8 cellular contexts compared by ENCODE assay signal in the genomic region with DNA sequence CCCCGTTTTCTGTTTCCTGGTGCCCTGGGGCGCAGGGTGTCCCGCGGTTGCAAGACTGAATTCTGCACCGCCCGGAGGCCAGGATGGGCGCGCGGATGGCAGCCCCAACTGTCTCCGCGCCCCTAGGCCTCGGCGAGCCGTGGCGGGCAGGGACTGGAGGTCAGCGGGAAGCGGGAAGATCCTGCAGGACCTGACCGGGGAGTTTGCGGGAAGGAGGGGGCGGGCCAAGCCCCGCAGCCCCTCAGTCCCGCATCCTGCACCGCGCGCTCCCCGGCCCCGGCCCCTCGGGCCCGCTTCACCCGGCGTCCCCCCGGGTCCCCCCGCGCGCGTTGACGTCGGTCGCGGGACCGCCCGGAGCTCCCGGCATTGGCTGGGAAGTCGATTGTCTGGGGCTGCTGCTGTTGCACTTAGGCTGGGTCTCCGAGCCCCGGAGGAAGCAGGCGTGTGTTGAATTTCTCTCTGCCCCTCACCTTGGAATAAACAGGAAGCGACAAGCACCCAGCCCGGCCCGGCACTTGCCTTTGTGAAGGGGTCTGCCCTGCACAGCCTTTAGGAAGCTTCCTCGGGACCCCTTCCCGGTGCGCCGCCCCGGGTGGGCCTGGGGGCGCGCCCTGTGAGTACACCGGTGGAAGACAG. TPM values are rescaled to one million over a fixed set of nuclear protein-coding genes. Genes with fewer than 3 reads are reported as not detected.
DNase-seq lines count a peak whose midpoint lies in the region; ATAC-seq and TF ChIP-seq lines count a peak whose summit lies in the region.

A gene (plus strand): TSS at position 385 of the 636 bp plus-strand sequence.

- H2AK9ac ChIP-seq in IMR-90 (replicated peaks; ENCODE audit: low read depth, low read length, poor library complexity) = no peak within 1 kb of the TSS

- no peak within 1 kb of the TSS for H3K4ac ChIP-seq in IMR-90 (ENCODE audit: low read depth, low read length)

- H2AK5ac ChIP-seq in IMR-90 (ENCODE audit: low read depth, low read length) = no peak within 1 kb of the TSS

- H4K5ac ChIP-seq in IMR-90 (ENCODE audit: low read depth, low read length) = no peak within 1 kb of the TSS

- H3K23ac ChIP-seq in IMR-90 (ENCODE audit: low read depth, low read length) = no peak within 1 kb of the TSS

- dilution Hi-C loops in IMR-90 (cut with HindIII; ENCODE audit: low sequenced_read_pairs, unreplicated experiment) = no loop called here

- H3K27ac ChIP-seq in IMR-90 (ENCODE audit: insufficient read depth, low read length) = no peak within 1 kb of the TSS

- peak within 1 kb of the TSS; percentile 77 for H2AFZ ChIP-seq in IMR-90 (replicated peaks; ENCODE audit: low read length, poor library complexity)

- WGBS in IMR-90 (ENCODE audit: extremely low coverage in 2 of 2, insufficient read length in 1 of 2), 2 experiments = 3% methylated on average over 19 of the region's 58 CpGs; no CpG with 5 or more reads in 1 of the 2 experiments

- H3K9ac ChIP-seq in IMR-90 (ENCODE audit: low read depth, low read length) = no peak within 1 kb of the TSS

- intact Hi-C loops in IMR-90 (cut with micrococcal nuclease) = no loop called here
- intact Hi-C loops in activated CD4-positive, alpha-beta T cell treated with anti-CD3 and anti-CD28 coated beads, Interleukin-2, amount 10 ng/mL, durations not matched to agents 24 days and 14 days (cut with micrococcal nuclease) = loop anchor here (1.0 to 5.0 kb wide), 3 partner anchors 215 to 284 kb away; a partner anchor contains a TSS

- no TSS peak for BruUV-seq in IMR-90 (replicated peaks; lab: Mats Ljungman, UMichigan)

- no peak within 1 kb of the TSS for H2BK120ac ChIP-seq in IMR-90 (ENCODE audit: low read depth, low read length)

- H3K14ac ChIP-seq in IMR-90 (replicated peaks; ENCODE audit: low read depth, low read length) = no peak within 1 kb of the TSS

- H3K36me3 Mint-ChIP-seq in activated CD4-positive, alpha-beta T cell treated with anti-CD3 and anti-CD28 coated beads, Interleukin-2, amount 10 ng/mL, durations not matched to agents 24 days and 14 days (ENCODE audit: low read depth) = peaks cover 4% of the 10 kb centered on the region
- H3K36me3 Mint-ChIP-seq in mesothelial cell of epicardium = no peaks in the 10 kb centered on the region

- TF ChIP-seq RAD21 in IMR-90 (IDR thresholded peaks at IDR 0.05; ENCODE audit: low read length) = no peak

- H3K9me3 Mint-ChIP-seq in activated CD4-positive, alpha-beta T cell treated with anti-CD3 and anti-CD28 coated beads, Interleukin-2, amount 10 ng/mL, durations not matched to agents 24 days and 14 days = no peaks in the 10 kb centered on the region
- H3K9me3 Mint-ChIP-seq in mesothelial cell of epicardium = no peaks in the 10 kb centered on the region

- no peak within 1 kb of the TSS for H4K8ac ChIP-seq in IMR-90 (ENCODE audit: low read depth in 2 of 2, low read length in 2 of 2)

- TF ChIP-seq POLR2A in IMR-90 (IDR thresholded peaks at IDR 0.05; ENCODE audit: low read depth, low read length) = no peak

- no peaks in the 10 kb centered on the region for H3K36me3 ChIP-seq in IMR-90 (ENCODE audit: control insufficient read depth, insufficient read depth, low read length)

- peak within 1 kb of the TSS; percentile 49 for H3K27ac Mint-ChIP-seq in activated CD4-positive, alpha-beta T cell treated with anti-CD3 and anti-CD28 coated beads, Interleukin-2, amount 10 ng/mL, durations not matched to agents 24 days and 14 days
- H3K27ac Mint-ChIP-seq in mesothelial cell of epicardium = no peak within 1 kb of the TSS

- in situ Hi-C loops in IMR-90 (cut with MboI; ENCODE audit: low sequenced_read_pairs) = no loop called here

- CTCF ChIA-PET in IMR-90 (lab: Yijun Ruan, JAX) = no interaction called here

- TF ChIP-seq CTCF in AG09309 (IDR thresholded peaks at IDR 0.05; ENCODE audit: control insufficient read depth, insufficient read depth, low read depth, low read length, missing control alignments) (no peak), IMR-90 (conservative IDR thresholded peaks at IDR 0.05; ENCODE audit: low read depth, low read length) (no peak), mesothelial cell of epicardium (IDR thresholded peaks at IDR 0.05; ENCODE audit: unreplicated experiment) (no peak)

- no peaks in the 10 kb centered on the region for H3K79me1 ChIP-seq in IMR-90 (ENCODE audit: low read depth in 1 of 2, low read length in 2 of 2)

- peaks cover 55% of the 10 kb centered on the region for H3K27me3 ChIP-seq in IMR-90 (ENCODE audit: control insufficient read depth, insufficient read depth, low read length)

- no peak within 1 kb of the TSS for H3K56ac ChIP-seq in IMR-90 (ENCODE audit: extremely low read depth, insufficient read depth, low read length)

- DNase-seq in AG09309 (ENCODE audit: low read depth) = no peak
- DNase-seq in IMR-90 = no peak
- DNase-seq in activated CD4-positive, alpha-beta T cell treated with anti-CD3 and anti-CD28 coated beads, Interleukin-2, amount 10 ng/mL, durations not matched to agents 24 days and 14 days = peak; percentile 82
- peak; percentile 44 for DNase-seq in effector CD8-positive, alpha-beta T cell (lab: John Stamatoyannopoulos, UW)
- peak in 1 of 2 experiments; percentile 70 for DNase-seq in mesothelial cell of epicardium (ENCODE audit: low spot score in 2 of 2, unreplicated experiment in 2 of 2)
- peak; percentile 45 for DNase-seq in stimulated activated naive CD8-positive, alpha-beta T cell treated with anti-CD3 and anti-CD28 coated beads, Interleukin-15, Interleukin-2, amounts not matched to agents 100 U/mL and 50 U/mL, for 24 hours

- H3K27me3 Mint-ChIP-seq in activated CD4-positive, alpha-beta T cell treated with anti-CD3 and anti-CD28 coated beads, Interleukin-2, amount 10 ng/mL, durations not matched to agents 24 days and 14 days = peaks cover 37% of the 10 kb centered on the region
- peaks cover 34% of the 10 kb centered on the region for H3K27me3 Mint-ChIP-seq in mesothelial cell of epicardium (ENCODE audit: low read depth)

- peaks cover 2% of the 10 kb centered on the region; the same call in 1 of the 2 replicates for H3K4me1 ChIP-seq in IMR-90 (ENCODE audit: control insufficient read depth, insufficient read depth, low read length)

- H3K4me3 Mint-ChIP-seq in activated CD4-positive, alpha-beta T cell treated with anti-CD3 and anti-CD28 coated beads, Interleukin-2, amount 10 ng/mL, durations not matched to agents 24 days and 14 days = peak within 1 kb of the TSS; percentile 83
- H3K4me3 Mint-ChIP-seq in mesothelial cell of epicardium = peak within 1 kb of the TSS; percentile 74

- POLR2A ChIA-PET in IMR-90 (lab: Charles Lee; ENCODE audit: unreplicated experiment) = no interaction called here

- no peak within 1 kb of the TSS for H3K18ac ChIP-seq in IMR-90 (ENCODE audit: low read depth, low read length)

- H3K4me1 Mint-ChIP-seq in activated CD4-positive, alpha-beta T cell treated with anti-CD3 and anti-CD28 coated beads, Interleukin-2, amount 10 ng/mL, durations not matched to agents 24 days and 14 days = peaks cover 37% of the 10 kb centered on the region
- H3K4me1 Mint-ChIP-seq in mesothelial cell of epicardium = peaks cover 54% of the 10 kb centered on the region

- no peak within 1 kb of the TSS for H2BK15ac ChIP-seq in IMR-90 (ENCODE audit: low read depth, low read length)

- no peaks in the 10 kb centered on the region for H3K9me1 ChIP-seq in IMR-90 (ENCODE audit: insufficient read depth, low read length)

- no peaks in the 10 kb centered on the region for H4K20me1 ChIP-seq in IMR-90 (ENCODE audit: insufficient read depth, low read length)

- no peak within 1 kb of the TSS for H2BK5ac ChIP-seq in IMR-90 (ENCODE audit: low read depth, low read length, poor library complexity, severe bottlenecking)

- H3K4me2 ChIP-seq in IMR-90 (ENCODE audit: low read depth, low read length) = no peak within 1 kb of the TSS; the same call in 1 of the 2 replicates

- no peaks in the 10 kb centered on the region; the same call in 1 of the 2 replicates for H3K9me3 ChIP-seq in IMR-90 (ENCODE audit: control insufficient read depth, insufficient read depth, low read length)

- 0 out of 2 replicates have a peak within 1 kb of the TSS, but pooled peaks have one; percentile 2 for H3K4me3 ChIP-seq in AG09309 (ENCODE audit: control insufficient read depth, low read depth, low read length)
- H3K4me3 ChIP-seq in IMR-90 (ENCODE audit: insufficient read depth, low read depth, low read length) = peak within 1 kb of the TSS; percentile 21; the same call in 1 of the 2 replicates

- no peak within 1 kb of the TSS for H4K91ac ChIP-seq in IMR-90 (ENCODE audit: insufficient read depth, low read depth, low read length)

- no peak within 1 kb of the TSS for H2BK20ac ChIP-seq in IMR-90 (ENCODE audit: low read depth, low read length)

- ATAC-seq in IMR-90 (ENCODE audit: low read depth) = no peak
- peak; percentile 19 for ATAC-seq in stimulated activated naive CD8-positive, alpha-beta T cell treated with anti-CD3 and anti-CD28 coated beads, Interleukin-15, Interleukin-2, amounts not matched to agents 100 U/mL and 50 U/mL, for 24 hours
- ATAC-seq in HG03520 (IDR thresholded peaks at IDR 0.05; ENCODE audit: unreplicated experiment) = no peak
- ATAC-seq in HG03196 (IDR thresholded peaks at IDR 0.05; ENCODE audit: unreplicated experiment) = no peak

TF ChIP-seq in IMR-90, 13 proteins besides CTCF, POLR2A, EP300 and RAD21:
- TF ChIP-seq RFX5 (IDR thresholded peaks at IDR 0.05; ENCODE audit: low read depth, low read length) (no peak), BHLHE40 (IDR thresholded peaks at IDR 0.05; ENCODE audit: low read depth, low read length) (no peak), CHD1 (IDR thresholded peaks at IDR 0.05; ENCODE audit: low read depth, low read length) (no peak), CEBPB (IDR thresholded peaks at IDR 0.05; ENCODE audit: low read depth, low read length) (no peak), MXI1 (IDR thresholded peaks at IDR 0.05; ENCODE audit: borderline replicate concordance, low read depth, low read length) (no peak), NFE2L2 (IDR thresholded peaks at IDR 0.05; ENCODE audit: low read depth, low read length) (no peak), FOS (IDR thresholded peaks at IDR 0.05; ENCODE audit: low read depth, low read length) (no peak)

RNA-seq across cellular contexts. Expression of the gene that starts here (rescaled TPM):
- total RNA-seq in IMR-90 (2012; rRNA removed) (not detected in 2 replicates), mesothelial cell of epicardium (26.2 to 29.7 TPM (median 29.2 TPM) in 3 replicates)
- not detected in 2 replicates for polyA plus RNA-seq in IMR-90 (2012; rRNA removed)
- polyA plus RNA-seq in IMR-90 (2012; cell fraction: cytosol; rRNA removed) = not detected in 2 replicates
- 0.02 and 0.24 TPM in 2 replicates for polyA plus RNA-seq in IMR-90 (2012; cell fraction: nucleus; rRNA removed; ENCODE audit: low replicate concordance)
- 35.6 and 36.5 TPM in 2 replicates for total RNA-seq in activated CD4-positive, alpha-beta T cell treated with anti-CD3 and anti-CD28 coated beads, Interleukin-2, amount 10 ng/mL, durations not matched to agents 24 days and 14 days

Comparison
In these comparisons a context has a peak if more than half of its experiments do, and no peak if none do; other contexts are left out.
1. RNA of the gene that starts here (total RNA-seq): 35.6 to 36.5 TPM in activated CD4-positive, alpha-beta T cell treated with anti-CD3 and anti-CD28 coated beads, Interleukin-2, amount 10 ng/mL, durations not matched to agents 24 days and 14 days and 26.2 to 29.7 TPM in mesothelial cell of epicardium; not detected in IMR-90; every median in the first group is over 10 times any median in the second.
2. DNase-seq: peak in activated CD4-positive, alpha-beta T cell treated with anti-CD3 and anti-CD28 coated beads, Interleukin-2, amount 10 ng/mL, durations not matched to agents 24 days and 14 days (single experiment), effector CD8-positive, alpha-beta T cell (single experiment) and stimulated activated naive CD8-positive, alpha-beta T cell treated with anti-CD3 and anti-CD28 coated beads, Interleukin-15, Interleukin-2, amounts not matched to agents 100 U/mL and 50 U/mL, for 24 hours (single experiment); none in AG09309 (single experiment) and IMR-90 (single experiment).